8 cellular contexts compared by ENCODE assay signal in the genomic region with DNA sequence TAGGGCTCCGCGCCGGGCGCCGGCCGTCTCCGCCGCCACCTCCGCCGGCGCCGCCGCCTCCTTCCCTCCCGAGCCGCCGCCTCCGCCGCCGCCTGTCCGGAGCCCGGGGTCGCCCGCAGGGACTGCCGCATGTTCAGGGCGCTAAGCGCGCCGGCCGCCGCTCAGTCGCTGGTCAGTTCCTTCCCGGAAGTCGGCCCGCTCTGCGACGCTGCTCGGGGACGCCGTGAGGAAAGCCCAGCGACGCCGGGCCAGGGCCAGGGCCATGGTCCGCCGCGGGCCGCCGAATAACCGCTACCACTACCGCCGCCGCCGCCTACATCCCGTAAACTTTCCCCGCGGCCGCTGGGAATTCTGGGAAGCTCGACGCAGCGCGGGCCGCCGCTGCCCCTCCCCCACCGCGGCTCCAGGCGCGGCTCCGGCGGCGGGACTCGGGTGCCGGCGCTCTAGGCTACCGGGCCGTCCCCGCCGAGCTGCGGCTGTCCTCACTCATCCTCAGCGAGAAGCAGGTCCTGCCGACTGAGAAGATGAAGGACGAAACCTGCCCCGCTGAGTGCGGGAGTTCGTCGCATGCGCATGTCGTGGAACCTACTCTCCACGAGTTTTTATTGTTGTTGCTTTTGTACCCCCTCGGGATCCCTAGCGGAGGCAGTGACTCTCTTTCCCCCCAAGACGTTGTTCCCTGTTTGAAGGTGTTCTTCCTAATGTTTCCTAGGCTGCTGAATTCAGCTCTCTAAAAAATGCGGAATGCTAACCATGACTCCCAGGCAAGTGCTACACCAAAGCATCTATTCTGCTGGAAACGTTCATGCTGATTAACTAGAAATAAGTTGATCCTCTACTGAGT. TPM values are rescaled to one million over a fixed set of nuclear protein-coding genes. Genes with fewer than 3 reads are reported as not detected.
DNase-seq lines count a peak whose midpoint lies in the region; ATAC-seq, FAIRE-seq and TF ChIP-seq lines count a peak whose summit lies in the region.

Gene SAV1 (minus strand): TSS at position 299 of the 844 bp plus-strand sequence. CDS start 339 bp downstream, outside the sequence.

- H3K4me3 ChIP-seq in MM.1S (ENCODE audit: low read length) = peak within 1 kb of the TSS; percentile 70
- peak within 1 kb of the TSS; percentile 82 to 98 for H3K4me3 ChIP-seq in SK-N-SH (ENCODE audit: low read depth in 2 of 2, low read length in 1 of 2)
- peak within 1 kb of the TSS; percentile 87 for H3K4me3 ChIP-seq in cardiac muscle cell
- peak within 1 kb of the TSS; percentile 87 for H3K4me3 ChIP-seq in upper lobe of right lung

- ATAC-seq in upper lobe of right lung = peak; percentile 96

- WGBS in SK-N-SH (ENCODE audit: low lambda C conversion rate) = 0% methylated on average over 31 of the region's 92 CpGs

- TF ChIP-seq POLR2A in H54 (IDR thresholded peaks at IDR 0.05; ENCODE audit: low read depth, low read length) = peak; percentile 68

- H3K27me3 ChIP-seq in MM.1S (replicated peaks; ENCODE audit: insufficient read depth, low read length) (no peaks in the 10 kb centered on the region), SK-N-SH (ENCODE audit: insufficient read depth) (no peaks in the 10 kb centered on the region), cardiac muscle cell (no peaks in the 10 kb centered on the region), upper lobe of right lung (no peaks in the 10 kb centered on the region)

- no peak for TF ChIP-seq RAD21 in SK-N-SH (IDR thresholded peaks at IDR 0.05; ENCODE audit: low read length)

- CTCF ChIA-PET in SK-N-SH (lab: Yijun Ruan, JAX) = interaction anchor here (1.3 kb wide), 1 partner anchor 68 kb away, joined by 3 read pairs; no protein-coding TSS in a partner anchor

- no peak for TF ChIP-seq CTCF in MM.1S (IDR thresholded peaks at IDR 0.05; ENCODE audit: low read length)
- no peak for TF ChIP-seq CTCF in SK-N-SH (IDR thresholded peaks at IDR 0.05)
- TF ChIP-seq CTCF in cardiac muscle cell (IDR thresholded peaks at IDR 0.05; ENCODE audit: low read depth, low read length) = no peak
- no peak for TF ChIP-seq CTCF in upper lobe of right lung (IDR thresholded peaks at IDR 0.05)

- H3K9me2 ChIP-seq in MM.1S (replicated peaks; ENCODE audit: insufficient read depth, low read length) = no peaks in the 10 kb centered on the region
- H3K9me2 ChIP-seq in SK-N-SH = no peaks in the 10 kb centered on the region

- H3K4me1 ChIP-seq in MM.1S (ENCODE audit: low read length) (no peaks in the 10 kb centered on the region), SK-N-SH (ENCODE audit: control insufficient read depth in 1 of 2, insufficient read depth in 2 of 2, low read depth in 1 of 2, low read length in 1 of 2) (peaks cover 11 to 16% of the 10 kb centered on the region in 2 experiments), cardiac muscle cell (ENCODE audit: low read depth) (peaks cover 13% of the 10 kb centered on the region), upper lobe of right lung (peaks cover 21% of the 10 kb centered on the region)

- POLR2A ChIA-PET in SK-N-SH (lab: Yijun Ruan, JAX) = interaction anchor here (0.6 to 1.4 kb wide), 10 partner anchors 9 to 332 kb away, joined by 3 to 9 read pairs (median 4); partner anchors contain the start of gene ATL1

- TF ChIP-seq EP300 in SK-N-SH (IDR thresholded peaks at IDR 0.05; ENCODE audit: borderline replicate concordance in 1 of 2, low read depth in 1 of 2, low read length in 1 of 2) = no peak

- H3K4me2 ChIP-seq in MM.1S (ENCODE audit: low read depth, low read length) = peak within 1 kb of the TSS; percentile 68; the same call in 1 of the 2 replicates
- H3K4me2 ChIP-seq in SK-N-SH = peak within 1 kb of the TSS; percentile 94

- no peaks in the 10 kb centered on the region for H3K9me3 ChIP-seq in MM.1S (replicated peaks; ENCODE audit: insufficient read depth, low read length)
- no peaks in the 10 kb centered on the region for H3K9me3 ChIP-seq in SK-N-SH
- no peaks in the 10 kb centered on the region for H3K9me3 ChIP-seq in cardiac muscle cell (ENCODE audit: low read depth)
- H3K9me3 ChIP-seq in upper lobe of right lung = no peaks in the 10 kb centered on the region

- FAIRE-seq in H54 (lab: Jason Lieb, UNC) = peak; percentile 57

- H3K27ac ChIP-seq in MM.1S (ENCODE audit: low read length) = peak within 1 kb of the TSS; percentile 10; the same call in 1 of the 2 replicates
- peak within 1 kb of the TSS; percentile 89 to 95 for H3K27ac ChIP-seq in SK-N-SH (ENCODE audit: low read depth in 2 of 2, low read length in 1 of 2)
- peak within 1 kb of the TSS; percentile 97 for H3K27ac ChIP-seq in cardiac muscle cell
- H3K27ac ChIP-seq in upper lobe of right lung = peak within 1 kb of the TSS; percentile 98

- peak within 1 kb of the TSS; percentile 44; the same call in 1 of the 2 replicates for H3K9ac ChIP-seq in MM.1S (ENCODE audit: low read length)
- H3K9ac ChIP-seq in SK-N-SH = peak within 1 kb of the TSS; percentile 89

- H4K20me1 ChIP-seq in MM.1S (ENCODE audit: insufficient read depth, low read length) (no peaks in the 10 kb centered on the region), SK-N-SH (ENCODE audit: insufficient read depth) (peaks cover 8% of the 10 kb centered on the region; the same call in 1 of the 2 replicates)

- H3F3A ChIP-seq in MM.1S (ENCODE audit: insufficient read depth, low read length) (0 out of 2 replicates have a peak, but pooled peaks cover 7% of the 10 kb centered on the region), SK-N-SH (replicated peaks; ENCODE audit: insufficient read depth) (peaks cover 6% of the 10 kb centered on the region)

- intact Hi-C loops in upper lobe of right lung (cut with DNase I) = no loop called here

- H3K36me3 ChIP-seq in MM.1S (replicated peaks; ENCODE audit: insufficient read depth, low read length) = no peaks in the 10 kb centered on the region
- peaks cover 7 to 14% of the 10 kb centered on the region in 2 experiments for H3K36me3 ChIP-seq in SK-N-SH (replicated peaks in 1 of 2; ENCODE audit: control insufficient read depth in 1 of 2, insufficient read depth in 2 of 2, low read length in 1 of 2)
- H3K36me3 ChIP-seq in cardiac muscle cell = no peaks in the 10 kb centered on the region
- H3K36me3 ChIP-seq in upper lobe of right lung = peaks cover 13% of the 10 kb centered on the region

- H3K79me2 ChIP-seq in MM.1S (ENCODE audit: low read length) (peaks cover 22% of the 10 kb centered on the region), SK-N-SH (ENCODE audit: insufficient read depth) (peaks cover 43% of the 10 kb centered on the region)

- peak; percentile 66 for DNase-seq in GDM1 (lab: John Stamatoyannopoulos, UW)
- no peak for DNase-seq in H54 (ENCODE audit: insufficient read length, low spot score)
- peak; percentile 43 for DNase-seq in MM.1S
- peak; percentile 89 for DNase-seq in SK-N-SH
- peak; percentile 1 for DNase-seq in activated naive CD8-positive, alpha-beta T cell treated with anti-CD3 and anti-CD28 coated beads, Interleukin-2, amount 50 U/mL, for 16 hours (ENCODE audit: low read depth, low spot score)
- peak; percentile 84 to 93 for DNase-seq in cardiac muscle cell (ENCODE audit: low read depth in 1 of 2, low spot score in 1 of 2)
- peak; percentile 87 for DNase-seq in pons (ENCODE audit: low spot score)
- DNase-seq in upper lobe of right lung = peak; percentile 92

- peak within 1 kb of the TSS; percentile 75; the same call in 1 of the 2 replicates for H2AFZ ChIP-seq in MM.1S (ENCODE audit: low read length)
- H2AFZ ChIP-seq in SK-N-SH (ENCODE audit: low read depth) = peak within 1 kb of the TSS; percentile 32

TF ChIP-seq in SK-N-SH, 30 proteins besides CTCF, POLR2A, EP300 and RAD21 (continues in another document):
- TF ChIP-seq TCF12 (IDR thresholded peaks at IDR 0.05) (no peak), FOXM1 (IDR thresholded peaks at IDR 0.05; ENCODE audit: low read depth) (no peak), RXRA (IDR thresholded peaks at IDR 0.05; ENCODE audit: borderline replicate concordance, low read depth) (no peak), SIN3A (IDR thresholded peaks at IDR 0.05; ENCODE audit: borderline replicate concordance, low read depth, low read length) (peak; percentile 80; the same call in 1 of the 2 replicates), MXI1 (IDR thresholded peaks at IDR 0.05; ENCODE audit: low read depth, low read length) (peak; percentile 69; the same call in 1 of the 2 replicates), NFIC (IDR thresholded peaks at IDR 0.05; ENCODE audit: borderline replicate concordance) (no peak), YY1 (IDR thresholded peaks at IDR 0.05; ENCODE audit: low read depth) (peak; percentile 61), TAF1 (IDR thresholded peaks at IDR 0.05; ENCODE audit: borderline replicate concordance, low read depth, low read length) (peak; percentile 78; the same call in 1 of the 2 replicates), MEF2A (IDR thresholded peaks at IDR 0.05; ENCODE audit: borderline replicate concordance, low read depth) (no peak), TEAD4 (IDR thresholded peaks at IDR 0.05; ENCODE audit: borderline replicate concordance, insufficient read depth) (0 out of 2 replicates have a peak, but pooled peaks have one; percentile 7), FOXJ3 (CRISPR knock-in tag; IDR thresholded peaks at IDR 0.05) (no peak)
- TF ChIP-seq, protein P1, sequence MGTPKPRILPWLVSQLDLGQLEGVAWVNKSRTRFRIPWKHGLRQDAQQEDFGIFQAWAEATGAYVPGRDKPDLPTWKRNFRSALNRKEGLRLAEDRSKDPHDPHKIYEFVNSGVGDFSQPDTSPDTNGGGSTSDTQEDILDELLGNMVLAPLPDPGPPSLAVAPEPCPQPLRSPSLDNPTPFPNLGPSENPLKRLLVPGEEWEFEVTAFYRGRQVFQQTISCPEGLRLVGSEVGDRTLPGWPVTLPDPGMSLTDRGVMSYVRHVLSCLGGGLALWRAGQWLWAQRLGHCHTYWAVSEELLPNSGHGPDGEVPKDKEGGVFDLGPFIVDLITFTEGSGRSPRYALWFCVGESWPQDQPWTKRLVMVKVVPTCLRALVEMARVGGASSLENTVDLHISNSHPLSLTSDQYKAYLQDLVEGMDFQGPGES (IDR thresholded peaks at IDR 0.05; ENCODE audit: low read depth, low read length) = no peak
- TF ChIP-seq, protein P2, sequence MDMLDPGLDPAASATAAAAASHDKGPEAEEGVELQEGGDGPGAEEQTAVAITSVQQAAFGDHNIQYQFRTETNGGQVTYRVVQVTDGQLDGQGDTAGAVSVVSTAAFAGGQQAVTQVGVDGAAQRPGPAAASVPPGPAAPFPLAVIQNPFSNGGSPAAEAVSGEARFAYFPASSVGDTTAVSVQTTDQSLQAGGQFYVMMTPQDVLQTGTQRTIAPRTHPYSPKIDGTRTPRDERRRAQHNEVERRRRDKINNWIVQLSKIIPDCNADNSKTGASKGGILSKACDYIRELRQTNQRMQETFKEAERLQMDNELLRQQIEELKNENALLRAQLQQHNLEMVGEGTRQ (IDR thresholded peaks at IDR 0.05; ENCODE audit: borderline replicate concordance, low read depth, low read length) = no peak

RNA-seq across cellular contexts. Expression of gene SAV1, which starts in this region (rescaled TPM):
- polyA plus RNA-seq in SK-N-SH (2012; rRNA removed) (8.9 and 9.2 TPM in 2 replicates), cardiac muscle cell (34.4 and 37.1 TPM in 2 replicates)
- polyA plus RNA-seq in SK-N-SH (2012; cell fraction: cytosol; rRNA removed) = 14.4 and 17.2 TPM in 2 replicates
- 3.5 and 6.3 TPM in 2 replicates for polyA plus RNA-seq in SK-N-SH (2012; cell fraction: nucleus; rRNA removed)
- total RNA-seq in cardiac muscle cell (14.8 and 18.6 TPM in 2 replicates), upper lobe of right lung (42.8 TPM)

Comparison
In these comparisons a context has a peak if more than half of its experiments do, and no peak if none do; other contexts are left out.
1. H3K27ac ChIP-seq: peak in every context shown above with its lines; median percentile 98 in upper lobe of right lung; 97 in cardiac muscle cell; 92 in SK-N-SH; 10 in MM.1S.